In genomic region chr2:108677239-108677744, GRCh38 we compare ENCODE assay signal across 7 cellular contexts. TPM values are rescaled to one million over a fixed set of nuclear protein-coding genes. Genes with fewer than 3 reads are reported as not detected.
DNase-seq lines count a peak whose midpoint lies in the region; ATAC-seq and TF ChIP-seq lines count a peak whose summit lies in the region.
"Not testable (repeated sequence)": the region's sequence is repeated elsewhere in the genome, so short reads cannot be mapped to it uniquely, and the experiment has no call there.

No MANE protein-coding gene starts in this region.

- H3K4me1 Mint-ChIP-seq in CD8-positive, alpha-beta T cell (ENCODE audit: low read depth); activated T-cell treated with anti-CD3 and anti-CD28 coated beads, Interleukin-2, amount 50 U/mL, for 24 hours (ENCODE audit: low read depth): not testable (repeated sequence)
- peaks cover 16% of the 10 kb centered on the region for H3K4me1 Mint-ChIP-seq in progenitor cell of endocrine pancreas (ENCODE audit: low read depth)

- not testable (repeated sequence) for H3K4me1 ChIP-seq in CD8-positive, alpha-beta T cell (ENCODE audit: insufficient read depth, low read length); mesenchymal stem cell (ENCODE audit: control insufficient read depth, insufficient read depth, low read depth, low read length)
- peaks cover 13% of the 10 kb centered on the region for H3K4me1 ChIP-seq in SJCRH30

- H2BK12ac ChIP-seq in mesenchymal stem cell (ENCODE audit: low read length in 2 of 2) = not testable (repeated sequence)

- not testable (repeated sequence) for H2BK5ac ChIP-seq in mesenchymal stem cell (ENCODE audit: low read depth, low read length, poor library complexity, severe bottlenecking)

- H3K4me3 Mint-ChIP-seq in CD8-positive, alpha-beta T cell; activated T-cell treated with anti-CD3 and anti-CD28 coated beads, Interleukin-2, amount 50 U/mL, for 24 hours; progenitor cell of endocrine pancreas (ENCODE audit: low read depth): not testable (repeated sequence)

- not testable (repeated sequence) for H2AK5ac ChIP-seq in mesenchymal stem cell (ENCODE audit: low read length, severe bottlenecking)

- H2AFZ ChIP-seq in mesenchymal stem cell (ENCODE audit: low read depth, low read length) = not testable (repeated sequence)

- not testable (repeated sequence) for H3K23ac ChIP-seq in mesenchymal stem cell (ENCODE audit: low read length in 2 of 2)

- H3K9me3 Mint-ChIP-seq in CD8-positive, alpha-beta T cell; activated T-cell treated with anti-CD3 and anti-CD28 coated beads, Interleukin-2, amount 50 U/mL, for 24 hours; progenitor cell of endocrine pancreas (ENCODE audit: low read depth): not testable (repeated sequence)

- not testable (repeated sequence) for H3K36me3 ChIP-seq in CD8-positive, alpha-beta T cell (ENCODE audit: insufficient read depth, low read length); SJCRH30
- H3K36me3 ChIP-seq in mesenchymal stem cell (ENCODE audit: control insufficient read depth in 1 of 2, insufficient read depth in 2 of 2, low read depth in 1 of 2, low read length in 2 of 2) = peaks cover 29 to 46% of the 10 kb centered on the region in 2 experiments

- POLR2A ChIA-PET in CD8-positive, alpha-beta T cell (lab: Charles Lee) = not testable (repeated sequence)

- no CpG with 5 or more reads among the region's 4 CpGs for WGBS in mesenchymal stem cell

- H3K27ac Mint-ChIP-seq in CD8-positive, alpha-beta T cell = peak overlapping the region; percentile 49
- H3K27ac Mint-ChIP-seq in activated T-cell treated with anti-CD3 and anti-CD28 coated beads, Interleukin-2, amount 50 U/mL, for 24 hours = peak overlapping the region; percentile 55
- H3K27ac Mint-ChIP-seq in progenitor cell of endocrine pancreas = peak overlapping the region; percentile 22

- not testable (repeated sequence) for H3K27me3 Mint-ChIP-seq in CD8-positive, alpha-beta T cell (ENCODE audit: low read depth); activated T-cell treated with anti-CD3 and anti-CD28 coated beads, Interleukin-2, amount 50 U/mL, for 24 hours; progenitor cell of endocrine pancreas

- not testable (repeated sequence) for H2BK15ac ChIP-seq in mesenchymal stem cell (ENCODE audit: low read depth, poor library complexity, severe bottlenecking)

- not testable (repeated sequence) for H4K91ac ChIP-seq in mesenchymal stem cell (ENCODE audit: low read length)

- not testable (repeated sequence) for H3K9me3 ChIP-seq in CD8-positive, alpha-beta T cell (ENCODE audit: low read length); SJCRH30 (replicated peaks); mesenchymal stem cell (ENCODE audit: control insufficient read depth, low read length)

- not testable (repeated sequence) for H3K27me3 ChIP-seq in CD8-positive, alpha-beta T cell (ENCODE audit: insufficient read depth, low read length); SJCRH30; mesenchymal stem cell (ENCODE audit: control insufficient read depth in 1 of 2, insufficient read depth in 1 of 2, low read length in 2 of 2)

- not testable (repeated sequence) for H3K9ac ChIP-seq in mesenchymal stem cell (ENCODE audit: low read length)

- not testable (repeated sequence) for H3K18ac ChIP-seq in mesenchymal stem cell (ENCODE audit: low read depth in 1 of 2, low read length in 2 of 2)

- H3K79me1 ChIP-seq in mesenchymal stem cell (replicated peaks; ENCODE audit: low read length, poor library complexity, severe bottlenecking) = not testable (repeated sequence)

- CTCF ChIA-PET in CD8-positive, alpha-beta T cell (lab: Charles Lee) = not testable (repeated sequence)

- H2BK120ac ChIP-seq in mesenchymal stem cell (ENCODE audit: low read depth, low read length) = not testable (repeated sequence)

- ATAC-seq in CD8-positive, alpha-beta T cell = not testable (repeated sequence)

- intact Hi-C loops in CD8-positive, alpha-beta T cell (cut with DNase I, micrococcal nuclease) = not testable (repeated sequence)

- not testable (repeated sequence) for H4K8ac ChIP-seq in mesenchymal stem cell (ENCODE audit: low read length)

- DNase-seq in CD8-positive, alpha-beta T cell; SJCRH30; activated T-cell treated with anti-CD3 and anti-CD28 coated beads, Interleukin-2, amount 50 U/mL, for 24 hours; mesenchymal stem cell; progenitor cell of endocrine pancreas (ENCODE audit: low spot score, unreplicated experiment): not testable (repeated sequence)
- DNase-seq in NCI-H69 (lab: John Stamatoyannopoulos, UW) = peak; percentile 22
- DNase-seq in dermis blood vessel endothelial cell = peak; percentile 61

- H3K27ac ChIP-seq in CD8-positive, alpha-beta T cell (ENCODE audit: low read depth, low read length) = not testable (repeated sequence)
- H3K27ac ChIP-seq in SJCRH30 = peak overlapping the region; percentile 86; the same call in 1 of the 2 replicates
- peak overlapping the region; percentile 82 for H3K27ac ChIP-seq in mesenchymal stem cell (ENCODE audit: low read length, poor library complexity, severe bottlenecking)

- H3K14ac ChIP-seq in mesenchymal stem cell (ENCODE audit: low read length in 2 of 2) = not testable (repeated sequence)

- H3K36me3 Mint-ChIP-seq in CD8-positive, alpha-beta T cell = peaks cover 46% of the 10 kb centered on the region
- H3K36me3 Mint-ChIP-seq in activated T-cell treated with anti-CD3 and anti-CD28 coated beads, Interleukin-2, amount 50 U/mL, for 24 hours (ENCODE audit: low read depth) = peaks cover 61% of the 10 kb centered on the region
- H3K36me3 Mint-ChIP-seq in progenitor cell of endocrine pancreas (ENCODE audit: insufficient read depth) = peaks cover 11% of the 10 kb centered on the region

- not testable (repeated sequence) for H3K4me3 ChIP-seq in CD8-positive, alpha-beta T cell (ENCODE audit: low read depth, low read length); SJCRH30; mesenchymal stem cell (ENCODE audit: insufficient read depth in 1 of 2, low read depth in 1 of 2, low read length in 2 of 2)

- not testable (repeated sequence) for H3K4ac ChIP-seq in mesenchymal stem cell (ENCODE audit: low read depth in 1 of 2, low read length in 2 of 2)

- H3K4me2 ChIP-seq in mesenchymal stem cell (ENCODE audit: low read length, poor library complexity, severe bottlenecking) = not testable (repeated sequence)

- not testable (repeated sequence) for TF ChIP-seq CTCF in CD8-positive, alpha-beta T cell (IDR thresholded peaks at IDR 0.05); progenitor cell of endocrine pancreas (IDR thresholded peaks at IDR 0.05; ENCODE audit: unreplicated experiment)

RNA-seq across cellular contexts. Expression of gene RANBP2, which starts 42.0 kb away (rescaled TPM):
- total RNA-seq in CD8-positive, alpha-beta T cell = 100 to 1,000 TPM; 238 to 240 TPM
- total RNA-seq in SJCRH30 (2014; rRNA removed; shearing (Covaris generic)) = 107 and 120 TPM in 2 replicates
- total RNA-seq in dermis blood vessel endothelial cell (103 and 126 TPM in 2 replicates), progenitor cell of endocrine pancreas (77.9 and 82.1 TPM in 2 replicates)
- 15.3 TPM for polyA plus RNA-seq in mesenchymal stem cell (2013, experiment 1 of 2)
- polyA plus RNA-seq in mesenchymal stem cell (2013, experiment 2 of 2) = 14.8 TPM
